Comparison of ENCODE assay signal across 38 cellular contexts in the genomic region with DNA sequence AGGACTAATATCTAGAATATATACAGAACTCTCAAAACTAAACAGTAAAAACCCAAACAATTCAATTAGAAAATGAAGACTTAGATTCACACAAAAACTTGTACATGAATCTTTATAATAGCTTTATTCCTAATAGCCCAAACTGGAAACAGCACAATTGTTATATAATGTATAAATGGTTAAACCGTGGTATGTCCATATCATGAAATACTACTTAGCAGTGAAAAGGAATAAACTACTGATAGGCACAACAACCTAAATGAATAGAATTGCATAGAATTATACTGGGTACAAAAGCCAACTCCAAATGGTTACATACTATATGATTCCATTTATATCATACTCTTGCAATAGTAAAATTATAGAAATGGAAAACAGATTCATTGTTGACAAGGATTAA. TPM values are rescaled to one million over a fixed set of nuclear protein-coding genes. Genes with fewer than 3 reads are reported as not detected.
"Had no signal": no experiment of that assay in that cellular context is flagged by ENCODE, and none has a peak within 500 bp of the region (broad histone marks: within the 10 kb centered on the region; RNA-seq: fewer than 3 reads in every experiment).

No MANE protein-coding gene starts in this region.

- H3K4me3 ChIP-seq: MG63 had no signal

- DNase-seq: Karpas-422, Kasumi-1, MG63, MM.1S, MV-4-11, NCI-H1048, NCI-H1092, NCI-H1092 treated with DMSO at 0.1 percent for 48 hours, NCI-H1105, NCI-H1105 treated with DMSO at 0.1 percent for 48 hours, NCI-H1417, NCI-H1417 treated with DMSO at 0.1 percent for 48 hours, NCI-H1436, NCI-H1436 treated with DMSO at 0.1 percent for 48 hours, NCI-H146, NCI-H1694, NCI-H1694 treated with DMSO at 0.1 percent for 48 hours, NCI-H187, NCI-H187 treated with DMSO at 0.1 percent for 48 hours, NCI-H1930, NCI-H2029, NCI-H2029 treated with DMSO at 0.1 percent for 48 hours, NCI-H2081, NCI-H2081 treated with DMSO at 0.1 percent for 48 hours, NCI-H2107, NCI-H2171, NCI-H2171 treated with DMSO at 0.1 percent for 48 hours, NCI-H2227 treated with DMSO at 0.1 percent for 48 hours, NCI-H226, NCI-H345, NCI-H446, NCI-H446 treated with DMSO at 0.1 percent for 48 hours, NCI-H510A, NCI-H510A treated with DMSO at 0.1 percent for 48 hours had no signal

- H3K36me3 ChIP-seq: MG63 had no signal

RNA-seq across cellular contexts. Expression of gene FAM241B, which starts 21.0 kb away (rescaled TPM):
- total RNA-seq: LHCN-M2 had no signal

RNA-seq across cellular contexts. Expression of gene NEUROG3, which starts 35.9 kb away (rescaled TPM):
- total RNA-seq: LHCN-M2, M059J, MCF 10A, NCI-H460 had no signal
